Comparison of ENCODE assay signal across 11 cellular contexts in genomic region chr6:39003072-39003471, GRCh38. TPM values are rescaled to one million over a fixed set of nuclear protein-coding genes. Genes with fewer than 3 reads are reported as not detected.
A peak's percentile ranks its signal among the peaks of the same experiment; 100 is the strongest.
DNase-seq lines count a peak whose midpoint lies in the region; ATAC-seq and TF ChIP-seq lines count a peak whose summit lies in the region.
"Had no signal": no experiment of that assay in that cellular context is flagged by ENCODE, and none has a peak within 500 bp of the region (broad histone marks: within the 10 kb centered on the region; RNA-seq: fewer than 3 reads in every experiment).

No MANE protein-coding gene starts in this region.

- TF ChIP-seq RAD21 in HCT116 (IDR thresholded peaks at IDR 0.05; ENCODE audit: low read depth), result peak; percentile 45

- BruUV-seq in HCT116 (replicated peaks; lab: Mats Ljungman, UMichigan), result no TSS peak

- no peak overlapping the region for H2AFZ ChIP-seq in HCT116 (ENCODE audit: low read depth, low read length, poor library complexity, severe bottlenecking)

- no peak overlapping the region for H3K27ac ChIP-seq in HCT116 (ENCODE audit: low read depth, low read length)

- H3K9me2 ChIP-seq in HCT116 (ENCODE audit: insufficient read depth), result no peaks in the 10 kb centered on the region

- CTCF ChIA-PET in HCT116 (lab: Charles Lee), result interaction anchor here (1.2 to 2.4 kb wide), 4 partner anchors 98 to 300 kb away, joined by 4 to 10 read pairs (median 6); no protein-coding TSS in a partner anchor

- TF ChIP-seq POLR2A in HCT116 (IDR thresholded peaks at IDR 0.05; ENCODE audit: borderline replicate concordance, extremely low read depth, insufficient read depth, insufficient read length), result no peak

- intact Hi-C loops in HCT116 (cut with micrococcal nuclease), result loop anchor here (5.0 to 10.0 kb wide), 2 partner anchors 41 to 152 kb away; no protein-coding TSS in a partner anchor

- H3K27me3 ChIP-seq in HCT116 (ENCODE audit: insufficient read depth, low read length), result peaks cover 81% of the 10 kb centered on the region

- no peak overlapping the region for H3K9ac ChIP-seq in HCT116 (ENCODE audit: low read length)

- H3K4me2 ChIP-seq in HCT116 (ENCODE audit: low read length), result no peak overlapping the region

- DNase-seq in NCI-H2227 (lab: John Stamatoyannopoulos, UW; ENCODE audit: unreplicated experiment) (peak; percentile 8), NCI-H2227 treated with DMSO at 0.1 percent for 48 hours (lab: John Stamatoyannopoulos, UW) (no peak), HCT116 (ENCODE audit: low read depth, low spot score) (no peak), SW480 (ENCODE audit: low spot score) (peak; percentile 5), islet precursor cell (peak; percentile 60), activated gamma-delta T cell (lab: John Stamatoyannopoulos, UW) (no peak)
- DNase-seq: KG1 had no signal

- H3K4me3 ChIP-seq in HCT116 (replicated peaks in 1 of 2; ENCODE audit: low read depth in 1 of 2, low read length in 2 of 2), result no peak overlapping the region

- H3K79me2 ChIP-seq in HCT116 (ENCODE audit: insufficient read depth, low read length), result no peaks in the 10 kb centered on the region

- ATAC-seq in HCT116, result peak; percentile 73
- ATAC-seq in HG03571 (IDR thresholded peaks at IDR 0.05; ENCODE audit: unreplicated experiment), result no peak
- ATAC-seq in HG03457 (IDR thresholded peaks at IDR 0.05; ENCODE audit: unreplicated experiment), result no peak
- ATAC-seq: Right ventricle myocardium inferior had no signal

- no peaks in the 10 kb centered on the region; the same call in 1 of the 2 replicates for H4K20me1 ChIP-seq in HCT116 (ENCODE audit: insufficient read depth)

- H3K36me3 ChIP-seq in HCT116 (ENCODE audit: control insufficient read depth in 1 of 2, insufficient read depth in 2 of 2, low read length in 2 of 2), result no peaks in the 10 kb centered on the region

- RAD21 ChIA-PET in HCT116 (lab: Charles Lee; ENCODE audit: low non-redundant PET in 1 of 2, low total read pairs in 2 of 2, uncharacterized antibody in 2 of 2, unreplicated experiment in 2 of 2), result no interaction called here

- no peaks in the 10 kb centered on the region for H3K4me1 ChIP-seq in HCT116 (ENCODE audit: control insufficient read depth in 1 of 2, insufficient read depth in 2 of 2, low read length in 2 of 2)

- peak; percentile 33 to 46 (median 45); a peak in 4 of 6 replicates for TF ChIP-seq CTCF in HCT116 (IDR thresholded peaks at IDR 0.05 in 2 of 3, conservative IDR thresholded peaks at IDR 0.05 in 1 of 3; ENCODE audit: borderline replicate concordance in 1 of 3, insufficient read depth in 1 of 3, low read depth in 2 of 3, low read length in 2 of 3)

- POLR2A ChIA-PET in HCT116 (lab: Charles Lee), result no interaction called here

- no peaks in the 10 kb centered on the region for H3K9me3 ChIP-seq in HCT116 (ENCODE audit: control insufficient read depth in 1 of 2, insufficient read depth in 1 of 2, low read depth in 1 of 2, low read length in 2 of 2)

TF ChIP-seq in HCT116, 20 proteins besides CTCF, POLR2A, EP300 and RAD21:
- TF ChIP-seq TCF7L2 (IDR thresholded peaks at IDR 0.05; ENCODE audit: borderline replicate concordance, extremely low read depth, insufficient read depth, insufficient read length), result no peak
- TF ChIP-seq YY1 (IDR thresholded peaks at IDR 0.05; ENCODE audit: extremely low read depth, insufficient replicate concordance, low read depth, low read length), result no peak
- no peak for TF ChIP-seq EGR1 (IDR thresholded peaks at IDR 0.05; ENCODE audit: low read depth)
- TF ChIP-seq SRF (IDR thresholded peaks at IDR 0.05; ENCODE audit: low read depth), result no peak
- no peak for TF ChIP-seq SIN3A (IDR thresholded peaks at IDR 0.05; ENCODE audit: low read depth)
- TF ChIP-seq FOSL1 (IDR thresholded peaks at IDR 0.05; ENCODE audit: low read depth), result no peak
- no peak for TF ChIP-seq POLR2AphosphoS5 (IDR thresholded peaks at IDR 0.05; ENCODE audit: low read depth, low read length)
- no peak for TF ChIP-seq ATF3 (IDR thresholded peaks at IDR 0.05)
- TF ChIP-seq ELF1 (IDR thresholded peaks at IDR 0.05; ENCODE audit: borderline replicate concordance, low read depth), result no peak
- TF ChIP-seq ZFX (IDR thresholded peaks at IDR 0.05), result no peak
- no peak for TF ChIP-seq ZNF274 (IDR thresholded peaks at IDR 0.05; ENCODE audit: low read depth, low read length)
- TF ChIP-seq EZH2 (IDR thresholded peaks at IDR 0.05), result no peak
- no peak for TF ChIP-seq ZBTB33 (IDR thresholded peaks at IDR 0.05; ENCODE audit: extremely low read depth, insufficient replicate concordance, low read length)

RNA-seq across cellular contexts. Expression of gene GLP1R, which starts 45.5 kb away (rescaled TPM):
- total RNA-seq in HCT116 (2021; ENCODE audit: unreplicated experiment), result not detected
- not detected in 2 replicates for polyA plus RNA-seq in HCT116 (2012)
- polyA plus RNA-seq: BJ had no signal

Comparison
In these comparisons a context has a peak if more than half of its experiments do, and no peak if none do; other contexts are left out.
1. DNase-seq: peak in NCI-H2227 (single experiment), SW480 (single experiment) and islet precursor cell (single experiment); none in NCI-H2227 treated with DMSO at 0.1 percent for 48 hours (single experiment), HCT116 (single experiment) and activated gamma-delta T cell (single experiment).